In the genomic region with DNA sequence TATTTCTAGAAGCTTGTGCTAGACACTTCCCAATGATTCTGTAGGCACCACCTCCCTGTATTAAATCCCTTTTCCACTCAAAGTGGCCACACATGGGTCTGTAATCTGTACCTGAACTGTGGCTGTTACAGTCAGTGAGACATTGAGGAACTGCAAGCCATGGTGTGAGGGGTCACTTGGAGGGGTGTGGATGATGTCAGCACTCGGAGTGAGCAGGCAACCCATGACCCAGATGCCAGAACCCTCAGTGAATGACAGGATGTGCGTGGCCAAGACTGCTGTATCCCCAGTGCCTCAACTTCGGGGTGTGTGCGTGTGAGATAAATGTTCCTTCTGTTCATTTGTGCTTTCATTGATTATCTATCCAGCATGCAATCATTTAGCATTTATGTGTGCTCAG, we compare ENCODE assay signal across 22 cellular contexts. TPM values are rescaled to one million over a fixed set of nuclear protein-coding genes. Genes with fewer than 3 reads are reported as not detected.
"Had no signal": no experiment of that assay in that cellular context is flagged by ENCODE, and none has a peak within 500 bp of the region (broad histone marks: within the 10 kb centered on the region; RNA-seq: fewer than 3 reads in every experiment).

No MANE protein-coding gene starts in this region.

- H3K4me1 ChIP-seq: breast epithelium, sigmoid colon had no signal

- H2AFZ ChIP-seq: hepatocyte had no signal

- H3K79me2 ChIP-seq: hepatocyte had no signal

- H3K9me3 ChIP-seq: breast epithelium, mucosa of descending colon, sigmoid colon had no signal

- H3K36me3 ChIP-seq: breast epithelium, sigmoid colon had no signal

- H3K27ac ChIP-seq: coronary artery, hepatocyte had no signal

- H3K9me3 Mint-ChIP-seq: activated B cell treated with CpG ODN at 0.5 μM for 24 hours; activated naive CD4-positive, alpha-beta T cell treated with anti-CD3 and anti-CD28 coated beads for 36 hours; activated naive CD8-positive, alpha-beta T cell treated with anti-CD3 and anti-CD28 coated beads, Interleukin-2, amount 10 ng/mL, durations not matched to agents 7 days and 5 days; activated T-cell treated with anti-CD3 and anti-CD28 coated beads, Interleukin-2, amount 50 U/mL, for 24 hours had no signal

- H3K27me3 ChIP-seq: breast epithelium, hepatocyte had no signal

- H3K27ac Mint-ChIP-seq: activated B cell treated with CpG ODN at 0.5 μM for 24 hours; activated CD4-positive, alpha-beta T cell treated with anti-CD3 and anti-CD28 coated beads for 36 hours; activated naive CD4-positive, alpha-beta T cell treated with anti-CD3 and anti-CD28 coated beads for 36 hours; activated naive CD8-positive, alpha-beta T cell treated with anti-CD3 and anti-CD28 coated beads, Interleukin-2, amount 10 ng/mL, durations not matched to agents 7 days and 5 days; activated T-cell treated with anti-CD3 and anti-CD28 coated beads, Interleukin-2, amount 50 U/mL, for 24 hours; immature natural killer cell; nephron progenitor cell had no signal

- ATAC-seq: activated CD4-positive, alpha-beta T cell treated with anti-CD3 and anti-CD28 coated beads for 36 hours; mucosa of descending colon had no signal

- H3K4me3 ChIP-seq: breast epithelium, coronary artery, hepatocyte, mucosa of descending colon, sigmoid colon had no signal

- H3K36me3 Mint-ChIP-seq: activated naive CD8-positive, alpha-beta T cell treated with anti-CD3 and anti-CD28 coated beads, Interleukin-2, amount 10 ng/mL, durations not matched to agents 7 days and 5 days; immature natural killer cell had no signal

- DNase-seq: activated B cell treated with CpG ODN at 0.5 μM for 24 hours; activated CD4-positive, alpha-beta T cell treated with anti-CD3 and anti-CD28 coated beads for 36 hours; activated CD4-positive, alpha-beta T cell treated with anti-CD3 and anti-CD28 coated beads, Interleukin-2, amount 50 U/mL, for 4 hours; activated CD8-positive, alpha-beta memory T cell treated with anti-CD3 and anti-CD28 coated beads for 24 hours; activated CD8-positive, alpha-beta memory T cell treated with anti-CD3 and anti-CD28 coated beads, Interleukin-2, amount 50 U/mL, for 4 hours; activated naive CD4-positive, alpha-beta T cell treated with anti-CD3 and anti-CD28 coated beads for 36 hours; activated naive CD8-positive, alpha-beta T cell treated with anti-CD3 and anti-CD28 coated beads, Interleukin-2, amount 10 ng/mL, durations not matched to agents 7 days and 5 days; activated T-cell treated with anti-CD3 and anti-CD28 coated beads, Interleukin-2, amount 50 U/mL, for 24 hours; amniotic stem cell; cerebellar nuclear complex; immature natural killer cell; mesendoderm; mucosa of descending colon; nephron progenitor cell; sigmoid colon; stimulated activated CD4-positive, alpha-beta T cell treated with anti-CD3 and anti-CD28 coated beads, Interleukin-4, amount 100 ng/mL, for 1 hour; stimulated activated naive CD4-positive, alpha-beta T cell; T-helper 9 cell had no signal

- H3K4me2 ChIP-seq: hepatocyte had no signal

- H3K4me3 Mint-ChIP-seq: activated B cell treated with CpG ODN at 0.5 μM for 24 hours; activated CD4-positive, alpha-beta T cell treated with anti-CD3 and anti-CD28 coated beads for 36 hours; activated naive CD4-positive, alpha-beta T cell treated with anti-CD3 and anti-CD28 coated beads for 36 hours; activated naive CD8-positive, alpha-beta T cell treated with anti-CD3 and anti-CD28 coated beads, Interleukin-2, amount 10 ng/mL, durations not matched to agents 7 days and 5 days; activated T-cell treated with anti-CD3 and anti-CD28 coated beads, Interleukin-2, amount 50 U/mL, for 24 hours; immature natural killer cell; nephron progenitor cell had no signal

- H3K4me1 Mint-ChIP-seq: activated B cell treated with CpG ODN at 0.5 μM for 24 hours; activated CD4-positive, alpha-beta T cell treated with anti-CD3 and anti-CD28 coated beads for 36 hours; activated naive CD8-positive, alpha-beta T cell treated with anti-CD3 and anti-CD28 coated beads, Interleukin-2, amount 10 ng/mL, durations not matched to agents 7 days and 5 days; immature natural killer cell had no signal

RNA-seq across cellular contexts. Expression of a gene that starts 14.7 kb away (rescaled TPM):
- total RNA-seq: activated B cell treated with CpG ODN at 0.5 μM for 24 hours; T-helper 1 cell treated with Interleukin-12 subunit alpha and Interleukin-12 subunit beta and Interleukin-4 antibody, amounts not matched to agents 30 ng/mL and 1 ng/mL, for 36 hours had no signal
- polyA plus RNA-seq: immature natural killer cell had no signal

RNA-seq across cellular contexts. Expression of a gene that starts 57.3 kb away (rescaled TPM):
- polyA plus RNA-seq: immature natural killer cell had no signal
